11 cellular contexts compared by ENCODE assay signal in genomic region chr7:66016131-66016461, GRCh38. TPM values are rescaled to one million over a fixed set of nuclear protein-coding genes. Genes with fewer than 3 reads are reported as not detected.
A peak's percentile ranks its signal among the peaks of the same experiment; 100 is the strongest.
DNase-seq lines count a peak whose midpoint lies in the region; ATAC-seq and TF ChIP-seq lines count a peak whose summit lies in the region.
"Had no signal": no experiment of that assay in that cellular context is flagged by ENCODE, and none has a peak within 500 bp of the region (broad histone marks: within the 10 kb centered on the region; RNA-seq: fewer than 3 reads in every experiment).

No MANE protein-coding gene starts in this region.

- in situ Hi-C loops in Caki2 (cut with HindIII; ENCODE audit: low pct_unique_long_range_greater_than_20kb, low sequenced_read_pairs) = no loop called here
- in situ Hi-C loops in gastrocnemius medialis (cut with MboI; ENCODE audit: low sequenced_read_pairs in 4 of 4) = no loop called here

- DNase-seq in Caki2 (ENCODE audit: low read depth) (peak; percentile 31), NCI-H226 (peak; percentile 62), dermis microvascular lymphatic vessel endothelial cell (ENCODE audit: low read depth in 2 of 2) (peak; percentile 92 to 95), lung microvascular endothelial cell (ENCODE audit: low read depth in 2 of 2) (peak; percentile 34 to 95), gastrocnemius medialis (no peak), NCI-H1694 (lab: John Stamatoyannopoulos, UW) (no peak), NCI-H128 (lab: John Stamatoyannopoulos, UW; ENCODE audit: unreplicated experiment) (no peak), NCI-H1105 treated with DMSO at 0.1 percent for 48 hours (lab: John Stamatoyannopoulos, UW) (no peak)
- DNase-seq: activated CD4-positive, alpha-beta T cell treated with anti-CD3 and anti-CD28 coated beads for 48 hours; NCI-H2029 treated with DMSO at 0.1 percent for 48 hours had no signal

- no peaks in the 10 kb centered on the region for H3K36me3 ChIP-seq in gastrocnemius medialis

- no peak for TF ChIP-seq CTCF in gastrocnemius medialis (IDR thresholded peaks at IDR 0.05 in 4 of 5, conservative IDR thresholded peaks at IDR 0.05 in 1 of 5)

- no peak overlapping the region for H3K4me3 ChIP-seq in gastrocnemius medialis

- no peaks in the 10 kb centered on the region for H3K9me3 ChIP-seq in gastrocnemius medialis

- intact Hi-C loops in gastrocnemius medialis (cut with DNase I; ENCODE audit: low total_unique reads) = no loop called here

- no peak overlapping the region for H3K27ac ChIP-seq in gastrocnemius medialis
- H3K27ac ChIP-seq: parathyroid adenoma had no signal

- no peak for ATAC-seq in gastrocnemius medialis

- H3K4me1 ChIP-seq in gastrocnemius medialis = no peaks in the 10 kb centered on the region
- H3K4me1 ChIP-seq: parathyroid adenoma had no signal

- TF ChIP-seq POLR2A in gastrocnemius medialis (IDR thresholded peaks at IDR 0.05) = no peak

- no peaks in the 10 kb centered on the region for H3K27me3 ChIP-seq in gastrocnemius medialis

RNA-seq across cellular contexts. Expression of gene GUSB, which starts 34.1 kb away (rescaled TPM):
- total RNA-seq in Caki2 (2014; rRNA removed; shearing (Covaris generic); ENCODE audit: low replicate concordance) = 193 and 207 TPM in 2 replicates
- 37.7 and 83.2 TPM in 2 replicates for total RNA-seq in dermis microvascular lymphatic vessel endothelial cell
- total RNA-seq in lung microvascular endothelial cell = 27.9 and 67.5 TPM in 2 replicates
- total RNA-seq in gastrocnemius medialis = 1 to 10 TPM; 2.4 to 7.1 (median 5.8) TPM

RNA-seq across cellular contexts. Expression of gene ASL, which starts 59.5 kb away (rescaled TPM):
- 83.4 and 85.7 TPM in 2 replicates for total RNA-seq in Caki2 (2014; rRNA removed; shearing (Covaris generic); ENCODE audit: low replicate concordance)
- total RNA-seq in dermis microvascular lymphatic vessel endothelial cell (58.4 and 60.7 TPM in 2 replicates), lung microvascular endothelial cell (38.4 and 54.2 TPM in 2 replicates), gastrocnemius medialis (1 to 10 TPM; 2.5 to 8.7 (median 4.9) TPM)

Comparison
In these comparisons a context has a peak if more than half of its experiments do, and no peak if none do; other contexts are left out.
1. DNase-seq: peak in Caki2 (single experiment), NCI-H226 (single experiment), dermis microvascular lymphatic vessel endothelial cell (2 of 2) and lung microvascular endothelial cell (2 of 2); none in gastrocnemius medialis (0 of 2), NCI-H1694 (single experiment), NCI-H128 (single experiment) and NCI-H1105 treated with DMSO at 0.1 percent for 48 hours (single experiment).